8 cellular contexts compared by ENCODE assay signal in the genomic region with DNA sequence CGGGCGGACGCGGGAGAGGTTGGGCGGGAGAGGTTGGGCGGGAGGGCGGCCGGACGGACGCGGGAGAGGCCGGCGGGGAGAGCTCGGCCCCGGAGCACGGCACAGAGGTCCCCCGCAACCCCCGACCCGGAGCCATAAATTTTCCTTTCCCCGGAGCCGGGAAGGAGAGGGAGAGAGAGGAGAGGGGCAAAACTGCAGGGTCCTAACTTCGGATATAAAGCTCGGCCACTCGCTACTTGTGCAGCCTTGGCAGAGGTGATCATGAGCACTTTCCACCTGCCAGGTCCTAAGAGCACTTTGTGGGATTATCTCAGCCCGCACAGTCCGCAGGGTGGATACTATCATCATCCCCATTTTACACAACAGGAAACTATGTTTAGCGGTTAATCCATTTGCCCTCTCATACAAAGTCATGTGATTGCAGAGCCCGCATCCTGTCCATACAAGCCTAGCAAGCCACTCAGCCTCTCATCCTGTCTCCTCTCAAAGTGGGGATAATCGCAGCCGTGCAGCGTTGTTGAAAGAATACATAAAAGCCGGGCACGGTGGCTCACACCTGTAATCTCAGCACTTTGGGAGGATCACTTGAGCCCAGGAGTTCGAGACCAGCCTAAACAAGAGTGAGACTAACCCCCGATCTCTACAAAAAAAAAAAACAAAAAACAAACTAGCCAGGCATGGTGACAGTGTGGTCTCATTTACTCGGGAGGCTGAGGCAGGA. TPM values are rescaled to one million over a fixed set of nuclear protein-coding genes. Genes with fewer than 3 reads are reported as not detected.
DNase-seq lines count a peak whose midpoint lies in the region; ATAC-seq, FAIRE-seq and TF ChIP-seq lines count a peak whose summit lies in the region.

No MANE protein-coding gene starts in this region.

- H4K20me1 ChIP-seq in Karpas-422 (ENCODE audit: insufficient read depth, low read depth, low read length) (no peaks in the 10 kb centered on the region), astrocyte (ENCODE audit: insufficient read depth, low read length) (no peaks in the 10 kb centered on the region)

- H3K36me3 Mint-ChIP-seq in Caco-2 (ENCODE audit: insufficient read depth, unreplicated experiment) = peaks cover 13% of the 10 kb centered on the region
- no peaks in the 10 kb centered on the region for H3K36me3 Mint-ChIP-seq in astrocyte (ENCODE audit: low read depth, unreplicated experiment)

- H3K4me1 Mint-ChIP-seq in Caco-2 (ENCODE audit: low read depth, unreplicated experiment) (peaks cover 7% of the 10 kb centered on the region), astrocyte (ENCODE audit: low read depth, unreplicated experiment) (peaks cover 4% of the 10 kb centered on the region)

- H3K79me2 ChIP-seq in Karpas-422 (ENCODE audit: low read length) (peaks cover 26% of the 10 kb centered on the region), astrocyte (ENCODE audit: insufficient read depth, low read length) (peaks cover 42% of the 10 kb centered on the region)

- CTCF ChIA-PET in Caco-2 (lab: Charles Lee) = interaction anchor here (0.6 kb wide), 1 partner anchor 48 kb away, joined by 5 read pairs; no protein-coding TSS in a partner anchor

- TF ChIP-seq POLR2A in spleen (IDR thresholded peaks at IDR 0.05) = no peak
- no peak; the same call in 1 of the 2 replicates for TF ChIP-seq POLR2A in H54 (IDR thresholded peaks at IDR 0.05; ENCODE audit: low read depth, low read length)

- FAIRE-seq in astrocyte (lab: Jason Lieb, UNC) (no peak), H54 (lab: Jason Lieb, UNC) (no peak)

- H3K27me3 Mint-ChIP-seq in Caco-2 (ENCODE audit: insufficient read depth, unreplicated experiment) (no peaks in the 10 kb centered on the region), astrocyte (ENCODE audit: low read depth, unreplicated experiment) (no peaks in the 10 kb centered on the region)

- H3K9ac ChIP-seq in Karpas-422 (ENCODE audit: low read length) (peak overlapping the region; percentile 81), SK-N-MC (ENCODE audit: insufficient read length) (peak overlapping the region; percentile 83), astrocyte (ENCODE audit: low read length) (peak overlapping the region; percentile 92)

- H3K27ac Mint-ChIP-seq in Caco-2 (ENCODE audit: unreplicated experiment) (no peak overlapping the region), astrocyte (ENCODE audit: unreplicated experiment) (peak overlapping the region; percentile 12)

- H3K4me3 ChIP-seq in Caco-2 (ENCODE audit: low read depth, low read length) (peak overlapping the region; percentile 83), Karpas-422 (ENCODE audit: low read length) (peak overlapping the region; percentile 77), SK-N-MC (peak overlapping the region; percentile 80), astrocyte (ENCODE audit: insufficient read depth, low read depth, low read length) (peak overlapping the region; percentile 77), iPS-18c (ENCODE audit: insufficient read depth, low read depth, low read length) (peak overlapping the region; percentile 72), spleen (peak overlapping the region; percentile 47 to 83 (median 58))

- no peak for ATAC-seq in HG02623 (IDR thresholded peaks at IDR 0.05; ENCODE audit: unreplicated experiment)

- no peak for TF ChIP-seq CTCF in Caco-2 (IDR thresholded peaks at IDR 0.05; ENCODE audit: insufficient read depth in 1 of 2, low read depth in 1 of 2, low read length in 1 of 2, severe bottlenecking in 1 of 2, unreplicated experiment in 1 of 2)
- no peak for TF ChIP-seq CTCF in astrocyte (IDR thresholded peaks at IDR 0.05; ENCODE audit: insufficient read depth, low read depth, low read length)
- TF ChIP-seq CTCF in spleen (IDR thresholded peaks at IDR 0.05 in 8 of 11, conservative IDR thresholded peaks at IDR 0.05 in 3 of 11) = no peak

- H3K27me3 ChIP-seq in Caco-2 (replicated peaks; ENCODE audit: control insufficient read depth, insufficient read depth, low read length) (no peaks in the 10 kb centered on the region), Karpas-422 (ENCODE audit: low read length) (no peaks in the 10 kb centered on the region), astrocyte (ENCODE audit: insufficient read depth, low read length) (no peaks in the 10 kb centered on the region), spleen (replicated peaks in 1 of 7) (no peaks in the 10 kb centered on the region)

- H3K27ac ChIP-seq in Karpas-422 (ENCODE audit: low read length) = peak overlapping the region; percentile 58
- H3K27ac ChIP-seq in SK-N-MC = peak overlapping the region; percentile 82
- H3K27ac ChIP-seq in astrocyte (ENCODE audit: low read depth, low read length) = peak overlapping the region; percentile 63
- H3K27ac ChIP-seq in spleen = peak overlapping the region; percentile 75 to 94 (median 88)

- H3K9me2 ChIP-seq in Karpas-422 (replicated peaks; ENCODE audit: insufficient read depth, low read length) = no peaks in the 10 kb centered on the region

- H3K4me3 Mint-ChIP-seq in Caco-2 (ENCODE audit: unreplicated experiment) (peak overlapping the region; percentile 89), astrocyte (ENCODE audit: unreplicated experiment) (peak overlapping the region; percentile 80)

- H3K4me1 ChIP-seq in Caco-2 (peaks cover 7% of the 10 kb centered on the region), Karpas-422 (ENCODE audit: low read length) (peaks cover 16% of the 10 kb centered on the region), astrocyte (ENCODE audit: insufficient read depth, low read length) (peaks cover 14% of the 10 kb centered on the region), spleen (peaks cover 16 to 43% (median 30%) of the 10 kb centered on the region in 6 donors)

- 7 to 19% (median 11%) methylated on average over 19 to 35 of the region's 36 CpGs for WGBS in spleen, 5 donors

- H3K4me2 ChIP-seq in Karpas-422 (ENCODE audit: low read depth, low read length, poor library complexity, severe bottlenecking) (peak overlapping the region; percentile 67), astrocyte (ENCODE audit: low read length) (peak overlapping the region; percentile 97)

- H3K9me3 Mint-ChIP-seq in Caco-2 (ENCODE audit: unreplicated experiment) (no peaks in the 10 kb centered on the region), astrocyte (ENCODE audit: unreplicated experiment) (no peaks in the 10 kb centered on the region)

- BruUV-seq in Caco-2 (replicated peaks; lab: Mats Ljungman, UMichigan) = TSS peak; percentile 90

- H3K36me3 ChIP-seq in Caco-2 (ENCODE audit: control insufficient read depth, insufficient read depth, low read length) (no peaks in the 10 kb centered on the region), Karpas-422 (ENCODE audit: insufficient read depth, low read length) (no peaks in the 10 kb centered on the region), SK-N-MC (ENCODE audit: insufficient read depth, low read length) (no peaks in the 10 kb centered on the region), astrocyte (ENCODE audit: insufficient read depth, low read length) (no peaks in the 10 kb centered on the region), spleen (peaks cover 0 to 4% (median 0%) of the 10 kb centered on the region in 6 donors)

- H2AFZ ChIP-seq in Karpas-422 (ENCODE audit: low read length) (no peak overlapping the region), astrocyte (ENCODE audit: low read depth, low read length) (peak overlapping the region; percentile 76)

- H3K9me3 ChIP-seq in Caco-2 (no peaks in the 10 kb centered on the region), Karpas-422 (ENCODE audit: low read length) (no peaks in the 10 kb centered on the region), SK-N-MC (ENCODE audit: low read depth, low read length) (no peaks in the 10 kb centered on the region), astrocyte (ENCODE audit: insufficient read depth, low read depth, low read length) (no peaks in the 10 kb centered on the region), iPS-18c (ENCODE audit: control insufficient read depth, insufficient read depth, low read length) (no peaks in the 10 kb centered on the region), spleen (no peaks in the 10 kb centered on the region)

- POLR2A ChIA-PET in Caco-2 (lab: Charles Lee) = interaction anchor here (0.5 to 0.6 kb wide), 3 partner anchors 9 to 132 kb away, joined by 3 to 7 read pairs (median 3); no protein-coding TSS in a partner anchor

- intact Hi-C loops in Caco-2 (cut with micrococcal nuclease; ENCODE audit: unreplicated experiment) = no loop called here
- intact Hi-C loops in spleen (cut with DNase I; ENCODE audit: low total_unique reads) = no loop called here

- DNase-seq in Caco-2 = peak in 1 of 2 experiments; percentile 33
- peak; percentile 58 for DNase-seq in Karpas-422
- DNase-seq in SK-N-MC (ENCODE audit: low read depth, low spot score) = no peak
- DNase-seq in astrocyte (ENCODE audit: low read depth) = no peak
- DNase-seq in spleen = peak; percentile 85
- DNase-seq in H54 (ENCODE audit: insufficient read length, low spot score) = no peak

RNA-seq across cellular contexts. Expression of a gene that starts 0.8 kb away (rescaled TPM):
- total RNA-seq in Caco-2 (2022) = 12.0 and 15.1 TPM in 2 replicates
- 29.4 and 29.8 TPM in 2 replicates for total RNA-seq in Karpas-422 (2014; rRNA removed; shearing (Covaris generic); ENCODE audit: low replicate concordance)
- 34.8 and 43.3 TPM in 2 replicates for total RNA-seq in astrocyte
- 10 to 100 TPM; 16.0 to 23.7 (median 19.6) TPM for total RNA-seq in spleen
- 10 to 100 TPM in 2 of 3 donors, 1 to 10 TPM in 1; 7.2 to 10.9 (median 10.4) TPM for polyA plus RNA-seq in spleen

RNA-seq across cellular contexts. Expression of a gene that starts 8.9 kb away (rescaled TPM):
- total RNA-seq in Caco-2 (2022) = 173 and 179 TPM in 2 replicates
- total RNA-seq in Karpas-422 (2014; rRNA removed; shearing (Covaris generic); ENCODE audit: low replicate concordance) = 48.5 and 53.2 TPM in 2 replicates
- total RNA-seq in astrocyte = 114 and 130 TPM in 2 replicates
- total RNA-seq in spleen = 100 to 1,000 TPM in 2 of 7 donors, 10 to 100 TPM in 5; 49.7 to 108 (median 94.4) TPM
- 10 to 100 TPM; 37.5 to 58.7 (median 37.7) TPM for polyA plus RNA-seq in spleen

Comparison
In these comparisons a context has a peak if more than half of its experiments do, and no peak if none do; other contexts are left out.
1. DNase-seq: peak in Karpas-422 (single experiment) and spleen (single experiment); none in SK-N-MC (single experiment), astrocyte (single experiment) and H54 (single experiment).
2. Peak in every context shown above with its lines, with median percentiles within 50 percentile points of each other: H3K4me3 ChIP-seq, H3K27ac ChIP-seq and H3K9ac ChIP-seq.